In the genomic region with DNA sequence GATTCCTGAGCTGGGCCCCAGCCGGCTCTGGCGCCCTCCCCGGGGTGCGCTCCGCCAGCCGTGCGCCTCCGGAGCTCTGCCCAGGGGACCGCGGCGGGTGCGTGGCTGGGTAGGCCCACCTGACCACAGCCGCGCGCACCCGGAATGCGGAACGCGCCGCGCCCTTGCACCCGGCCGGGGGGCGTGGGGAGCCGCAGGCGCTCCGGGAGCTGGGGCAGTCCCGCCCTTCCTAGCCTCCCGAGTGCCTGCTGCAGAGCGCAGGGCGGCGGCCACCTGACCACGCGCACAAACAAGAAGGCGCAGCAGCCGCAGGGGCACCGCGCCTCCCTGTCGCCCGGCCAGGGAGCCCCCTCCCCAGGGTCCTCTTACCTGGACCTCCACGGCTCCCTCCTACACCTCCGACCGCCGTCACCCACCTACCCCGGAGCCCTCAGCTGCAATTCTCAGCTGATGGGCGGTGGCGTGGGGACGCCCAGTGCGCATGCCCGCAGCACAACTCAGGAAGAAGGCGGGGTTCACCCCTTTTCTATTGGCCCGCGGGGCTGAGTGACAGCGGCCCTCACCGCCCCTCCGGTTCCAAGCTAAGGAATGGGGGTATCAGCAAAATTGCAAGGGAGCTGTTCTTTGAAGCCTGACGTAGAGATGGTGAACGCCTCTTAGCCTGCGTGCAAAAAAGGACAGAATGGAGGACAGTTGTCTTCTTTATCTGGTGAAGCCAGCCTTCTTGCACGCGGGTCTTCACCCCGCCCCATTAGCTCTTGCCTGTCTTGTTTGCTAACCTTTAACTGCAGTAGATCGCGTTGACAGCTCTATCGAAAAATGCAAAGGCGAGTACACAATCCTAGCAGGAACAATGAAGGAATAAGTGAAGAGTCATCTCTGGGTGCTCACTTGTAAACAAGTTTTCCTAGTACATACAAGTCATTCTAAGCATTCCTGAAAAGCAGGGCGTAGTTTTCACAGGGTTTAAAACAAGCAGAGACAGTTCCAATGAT, we compare ENCODE assay signal across 1 cellular context.
TF ChIP-seq lines count a peak whose summit lies in the region.

A gene with protein sequence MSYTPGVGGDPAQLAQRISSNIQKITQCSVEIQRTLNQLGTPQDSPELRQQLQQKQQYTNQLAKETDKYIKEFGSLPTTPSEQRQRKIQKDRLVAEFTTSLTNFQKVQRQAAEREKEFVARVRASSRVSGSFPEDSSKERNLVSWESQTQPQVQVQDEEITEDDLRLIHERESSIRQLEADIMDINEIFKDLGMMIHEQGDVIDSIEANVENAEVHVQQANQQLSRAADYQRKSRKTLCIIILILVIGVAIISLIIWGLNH (minus strand): TSS at position 479 of the 995 bp plus-strand sequence. CDS start 9,586 bp downstream, outside the sequence.

TF ChIP-seq in K562, 482 proteins besides CTCF, POLR2A, EP300 and RAD21 (continued from another document):
- TF ChIP-seq, protein P1, sequence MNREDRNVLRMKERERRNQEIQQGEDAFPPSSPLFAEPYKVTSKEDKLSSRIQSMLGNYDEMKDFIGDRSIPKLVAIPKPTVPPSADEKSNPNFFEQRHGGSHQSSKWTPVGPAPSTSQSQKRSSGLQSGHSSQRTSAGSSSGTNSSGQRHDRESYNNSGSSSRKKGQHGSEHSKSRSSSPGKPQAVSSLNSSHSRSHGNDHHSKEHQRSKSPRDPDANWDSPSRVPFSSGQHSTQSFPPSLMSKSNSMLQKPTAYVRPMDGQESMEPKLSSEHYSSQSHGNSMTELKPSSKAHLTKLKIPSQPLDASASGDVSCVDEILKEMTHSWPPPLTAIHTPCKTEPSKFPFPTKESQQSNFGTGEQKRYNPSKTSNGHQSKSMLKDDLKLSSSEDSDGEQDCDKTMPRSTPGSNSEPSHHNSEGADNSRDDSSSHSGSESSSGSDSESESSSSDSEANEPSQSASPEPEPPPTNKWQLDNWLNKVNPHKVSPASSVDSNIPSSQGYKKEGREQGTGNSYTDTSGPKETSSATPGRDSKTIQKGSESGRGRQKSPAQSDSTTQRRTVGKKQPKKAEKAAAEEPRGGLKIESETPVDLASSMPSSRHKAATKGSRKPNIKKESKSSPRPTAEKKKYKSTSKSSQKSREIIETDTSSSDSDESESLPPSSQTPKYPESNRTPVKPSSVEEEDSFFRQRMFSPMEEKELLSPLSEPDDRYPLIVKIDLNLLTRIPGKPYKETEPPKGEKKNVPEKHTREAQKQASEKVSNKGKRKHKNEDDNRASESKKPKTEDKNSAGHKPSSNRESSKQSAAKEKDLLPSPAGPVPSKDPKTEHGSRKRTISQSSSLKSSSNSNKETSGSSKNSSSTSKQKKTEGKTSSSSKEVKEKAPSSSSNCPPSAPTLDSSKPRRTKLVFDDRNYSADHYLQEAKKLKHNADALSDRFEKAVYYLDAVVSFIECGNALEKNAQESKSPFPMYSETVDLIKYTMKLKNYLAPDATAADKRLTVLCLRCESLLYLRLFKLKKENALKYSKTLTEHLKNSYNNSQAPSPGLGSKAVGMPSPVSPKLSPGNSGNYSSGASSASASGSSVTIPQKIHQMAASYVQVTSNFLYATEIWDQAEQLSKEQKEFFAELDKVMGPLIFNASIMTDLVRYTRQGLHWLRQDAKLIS (CRISPR knock-in tag; IDR thresholded peaks at IDR 0.05), result 0 out of 2 replicates have a peak, but pooled peaks have one; percentile 55
- TF ChIP-seq, protein P2, sequence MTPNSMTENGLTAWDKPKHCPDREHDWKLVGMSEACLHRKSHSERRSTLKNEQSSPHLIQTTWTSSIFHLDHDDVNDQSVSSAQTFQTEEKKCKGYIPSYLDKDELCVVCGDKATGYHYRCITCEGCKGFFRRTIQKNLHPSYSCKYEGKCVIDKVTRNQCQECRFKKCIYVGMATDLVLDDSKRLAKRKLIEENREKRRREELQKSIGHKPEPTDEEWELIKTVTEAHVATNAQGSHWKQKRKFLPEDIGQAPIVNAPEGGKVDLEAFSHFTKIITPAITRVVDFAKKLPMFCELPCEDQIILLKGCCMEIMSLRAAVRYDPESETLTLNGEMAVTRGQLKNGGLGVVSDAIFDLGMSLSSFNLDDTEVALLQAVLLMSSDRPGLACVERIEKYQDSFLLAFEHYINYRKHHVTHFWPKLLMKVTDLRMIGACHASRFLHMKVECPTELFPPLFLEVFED (CRISPR knock-in tag; conservative IDR thresholded peaks at IDR 0.05), result no peak
- TF ChIP-seq SOX6 (IDR thresholded peaks at IDR 0.05) (peak; percentile 94), FOSL1 (tag; conservative IDR thresholded peaks at IDR 0.05) (no peak; the same call in 1 of the 2 replicates), SUPT5H (IDR thresholded peaks at IDR 0.05) (peak; percentile 79)
- TF ChIP-seq, protein P3, sequence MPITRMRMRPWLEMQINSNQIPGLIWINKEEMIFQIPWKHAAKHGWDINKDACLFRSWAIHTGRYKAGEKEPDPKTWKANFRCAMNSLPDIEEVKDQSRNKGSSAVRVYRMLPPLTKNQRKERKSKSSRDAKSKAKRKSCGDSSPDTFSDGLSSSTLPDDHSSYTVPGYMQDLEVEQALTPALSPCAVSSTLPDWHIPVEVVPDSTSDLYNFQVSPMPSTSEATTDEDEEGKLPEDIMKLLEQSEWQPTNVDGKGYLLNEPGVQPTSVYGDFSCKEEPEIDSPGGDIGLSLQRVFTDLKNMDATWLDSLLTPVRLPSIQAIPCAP (CRISPR knock-in tag; IDR thresholded peaks at IDR 0.05; ENCODE audit: borderline replicate concordance), result no peak
